ENCODE assay signal across 26 cellular contexts in the genomic region with DNA sequence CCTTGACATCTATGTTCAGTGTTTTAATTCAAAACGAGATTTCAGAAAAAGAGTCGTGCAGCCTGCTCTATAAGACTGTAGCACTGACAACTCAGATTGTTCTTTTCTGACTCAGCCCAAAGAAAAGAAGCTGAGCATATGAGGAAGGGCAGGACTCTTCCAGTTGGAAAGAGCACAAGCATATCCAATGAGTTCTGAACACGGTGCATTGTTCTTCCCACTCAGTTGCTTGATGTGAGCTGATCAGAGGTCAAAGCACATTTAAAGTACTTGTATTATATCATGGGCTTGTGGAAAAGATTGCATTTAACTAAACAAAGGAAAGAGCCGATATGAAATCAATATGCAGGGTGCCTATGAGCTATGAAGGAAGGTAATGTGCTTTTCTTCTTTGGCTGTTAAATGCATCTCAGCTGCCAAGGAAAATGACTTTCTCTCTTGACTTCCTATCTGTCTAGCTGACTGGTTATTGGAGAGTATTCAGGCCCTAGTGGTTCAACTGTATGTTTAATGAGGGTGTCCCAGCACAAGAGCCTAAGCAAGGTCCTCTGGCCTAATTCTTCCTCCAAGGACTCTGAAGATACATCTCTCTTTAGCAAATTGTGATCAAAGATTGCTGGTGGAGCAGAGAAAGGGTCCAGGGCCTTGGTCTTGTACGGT.
"Had no signal": no experiment of that assay in that cellular context is flagged by ENCODE, and none has a peak within 500 bp of the region (broad histone marks: within the 10 kb centered on the region; RNA-seq: fewer than 3 reads in every experiment).

No MANE protein-coding gene starts in this region.

- H3K4me3 ChIP-seq: coronary artery, esophagus muscularis mucosa, gastroesophageal sphincter, ovary, sigmoid colon, stomach, testis, transverse colon, upper lobe of right lung, uterus had no signal

- H3K9me3 Mint-ChIP-seq: immature natural killer cell; natural killer cell; stimulated activated effector memory CD8-positive, alpha-beta T cell treated with anti-CD3 and anti-CD28 coated beads, Interleukin-12 subunit alpha, Interleukin-12 subunit beta, amount 100 ng/mL, for 72 hours had no signal

- H3K4me3 Mint-ChIP-seq: immature natural killer cell; natural killer cell; stimulated activated effector memory CD8-positive, alpha-beta T cell treated with anti-CD3 and anti-CD28 coated beads, Interleukin-12 subunit alpha, Interleukin-12 subunit beta, amount 100 ng/mL, for 72 hours had no signal

- H3K9me3 ChIP-seq: esophagus muscularis mucosa, gastroesophageal sphincter, ovary, sigmoid colon, stomach, testis, transverse colon, upper lobe of right lung, uterus had no signal

- H3K27ac Mint-ChIP-seq: immature natural killer cell; natural killer cell; progenitor cell of endocrine pancreas; stimulated activated effector memory CD8-positive, alpha-beta T cell treated with anti-CD3 and anti-CD28 coated beads, Interleukin-12 subunit alpha, Interleukin-12 subunit beta, amount 100 ng/mL, for 72 hours had no signal

- H3K27me3 ChIP-seq: esophagus muscularis mucosa, foreskin keratinocyte, gastroesophageal sphincter, ovary, sigmoid colon, stomach, testis, transverse colon, upper lobe of right lung, uterus had no signal

- ATAC-seq: foreskin keratinocyte; gastroesophageal sphincter; natural killer cell; stimulated activated effector memory CD8-positive, alpha-beta T cell treated with anti-CD3 and anti-CD28 coated beads, Interleukin-12 subunit alpha, Interleukin-12 subunit beta, amount 100 ng/mL, for 72 hours; upper lobe of right lung had no signal

- H3K36me3 ChIP-seq: esophagus muscularis mucosa, gastroesophageal sphincter, ovary, sigmoid colon, stomach, transverse colon, upper lobe of right lung, uterus had no signal

- H3K27me3 Mint-ChIP-seq: progenitor cell of endocrine pancreas had no signal

- H3K27ac ChIP-seq: coronary artery, esophagus muscularis mucosa, foreskin keratinocyte, gastroesophageal sphincter, ovary, sigmoid colon, stomach, testis, transverse colon, upper lobe of right lung, uterus had no signal

- DNase-seq: dermis blood vessel endothelial cell; effector memory CD4-positive, alpha-beta T cell; foreskin keratinocyte; glutamatergic neuron; immature natural killer cell; islet precursor cell; kidney glomerular epithelial cell; mammary epithelial cell; natural killer cell; occipital lobe; ovary; right cardiac atrium; sigmoid colon; stimulated activated CD4-positive, alpha-beta T cell treated with anti-CD3 and anti-CD28 coated beads, Interleukin-2, amount 100 ng/mL, for 24 hours; stimulated activated CD4-positive, alpha-beta T cell treated with anti-CD3 and anti-CD28 coated beads, Interleukin-4, amount 100 ng/mL, for 24 hours; stimulated activated naive CD4-positive, alpha-beta T cell treated with Interleukin-2 at 50 U/mL for 16 hours; stomach; testis; transverse colon; upper lobe of right lung; uterus had no signal

- H3K4me1 ChIP-seq: foreskin keratinocyte, stomach, testis, transverse colon, upper lobe of right lung, uterus had no signal

- H3K36me3 Mint-ChIP-seq: immature natural killer cell; natural killer cell; stimulated activated effector memory CD8-positive, alpha-beta T cell treated with anti-CD3 and anti-CD28 coated beads, Interleukin-12 subunit alpha, Interleukin-12 subunit beta, amount 100 ng/mL, for 72 hours had no signal
